Comparison of ENCODE assay signal across 11 cellular contexts in genomic region chr10:42951486-42952251, GRCh38.
DNase-seq lines count a peak whose midpoint lies in the region; ATAC-seq, FAIRE-seq and TF ChIP-seq lines count a peak whose summit lies in the region.
"Had no signal": no experiment of that assay in that cellular context is flagged by ENCODE, and none has a peak within 500 bp of the region (broad histone marks: within the 10 kb centered on the region; RNA-seq: fewer than 3 reads in every experiment).

No MANE protein-coding gene starts in this region.

- H3K4me1 ChIP-seq in ES-I3 (ENCODE audit: insufficient read depth, low read length) (peaks cover 7% of the 10 kb centered on the region), right cardiac atrium (ENCODE audit: control insufficient read depth, insufficient read depth, low read length) (no peaks in the 10 kb centered on the region), pancreas (no peaks in the 10 kb centered on the region)
- H3K4me1 ChIP-seq: HAP-1 had no signal

- H3K9me3 ChIP-seq in ES-I3 (ENCODE audit: control insufficient read depth, insufficient read depth, low read length) (no peaks in the 10 kb centered on the region), right cardiac atrium (ENCODE audit: control insufficient read depth, low read length) (no peaks in the 10 kb centered on the region), pancreas (no peaks in the 10 kb centered on the region)
- H3K9me3 ChIP-seq: HAP-1 had no signal

- H3K9me3 Mint-ChIP-seq in activated naive CD4-positive, alpha-beta T cell treated with anti-CD3 and anti-CD28 coated beads, Interleukin-2, amount 10 ng/mL, durations not matched to agents 7 days and 5 days, result no peaks in the 10 kb centered on the region

- no peak for TF ChIP-seq CTCF in pancreas (IDR thresholded peaks at IDR 0.05)

- no peaks in the 10 kb centered on the region for H3K4me1 Mint-ChIP-seq in activated naive CD4-positive, alpha-beta T cell treated with anti-CD3 and anti-CD28 coated beads, Interleukin-2, amount 10 ng/mL, durations not matched to agents 7 days and 5 days
- H3K4me1 Mint-ChIP-seq: CD8-positive, alpha-beta memory T cell had no signal

- ATAC-seq in right cardiac atrium, result peak; percentile 44 to 70
- peak; percentile 82 to 87 (median 84) for ATAC-seq in pancreas
- no peak for ATAC-seq in GM18870 (IDR thresholded peaks at IDR 0.05; ENCODE audit: unreplicated experiment)

- no peak overlapping the region for H3K4me3 Mint-ChIP-seq in activated naive CD4-positive, alpha-beta T cell treated with anti-CD3 and anti-CD28 coated beads, Interleukin-2, amount 10 ng/mL, durations not matched to agents 7 days and 5 days
- H3K4me3 Mint-ChIP-seq: CD8-positive, alpha-beta memory T cell had no signal

- no peaks in the 10 kb centered on the region for H3K36me3 Mint-ChIP-seq in activated naive CD4-positive, alpha-beta T cell treated with anti-CD3 and anti-CD28 coated beads, Interleukin-2, amount 10 ng/mL, durations not matched to agents 7 days and 5 days
- H3K36me3 Mint-ChIP-seq: CD8-positive, alpha-beta memory T cell had no signal

- H3K4me3 ChIP-seq in right cardiac atrium (ENCODE audit: low read length) (no peak overlapping the region), pancreas (peak overlapping the region in 2 of 4 donors; percentile 21 to 35)
- H3K4me3 ChIP-seq: HAP-1 had no signal

- H3K27me3 Mint-ChIP-seq in activated naive CD4-positive, alpha-beta T cell treated with anti-CD3 and anti-CD28 coated beads, Interleukin-2, amount 10 ng/mL, durations not matched to agents 7 days and 5 days, result peaks cover 23% of the 10 kb centered on the region

- peak overlapping the region; percentile 34; the same call in 1 of the 2 replicates for H3K9ac ChIP-seq in ES-I3 (ENCODE audit: low read depth, low read length)

- H3K36me3 ChIP-seq in ES-I3 (ENCODE audit: insufficient read depth, low read length) (no peaks in the 10 kb centered on the region), pancreas (no peaks in the 10 kb centered on the region)
- H3K36me3 ChIP-seq: HAP-1 had no signal

- intact Hi-C loops in right cardiac atrium (cut with DNase I) (no loop called here), pancreas (cut with DNase I) (no loop called here)

- FAIRE-seq in pancreas (lab: Jason Lieb, UNC), result no peak

- H3K27ac ChIP-seq in right cardiac atrium (ENCODE audit: low read length) (no peak overlapping the region), pancreas (peak overlapping the region in 3 of 4 donors; percentile 16 to 61 (median 50))

- WGBS in right cardiac atrium, result 12% methylated on average over 39 of the region's 39 CpGs
- WGBS in pancreas, 2 donors, result 5 to 7% methylated on average over 35 to 39 of the region's 39 CpGs

- CTCF ChIA-PET in activated naive CD4-positive, alpha-beta T cell treated with anti-CD3 and anti-CD28 coated beads, Interleukin-2, amount 10 ng/mL, durations not matched to agents 7 days and 5 days (lab: Charles Lee), result no interaction called here

- DNase-seq in activated CD8-positive, alpha-beta memory T cell treated with anti-CD3 and anti-CD28 coated beads for 24 hours, result peak; percentile 44
- DNase-seq in right cardiac atrium (peak in 2 of 3 donors; percentile 42 to 69), pancreas (peak; percentile 42 to 78 (median 62)), NCI-H187 treated with DMSO at 0.1 percent for 48 hours (lab: John Stamatoyannopoulos, UW) (no peak), Kasumi-1 (lab: John Stamatoyannopoulos, UW) (no peak)
- DNase-seq in activated naive CD4-positive, alpha-beta T cell treated with anti-CD3 and anti-CD28 coated beads, Interleukin-2, amount 10 ng/mL, durations not matched to agents 7 days and 5 days, result no peak
- DNase-seq: CD8-positive, alpha-beta memory T cell; NCI-H446 treated with DMSO at 0.1 percent for 48 hours had no signal

- no peaks in the 10 kb centered on the region for H3K27me3 ChIP-seq in right cardiac atrium (ENCODE audit: control insufficient read depth, insufficient read depth)
- peaks cover 0 to 3% (median 0%) of the 10 kb centered on the region in 4 donors for H3K27me3 ChIP-seq in pancreas

- no peak overlapping the region for H3K27ac Mint-ChIP-seq in activated naive CD4-positive, alpha-beta T cell treated with anti-CD3 and anti-CD28 coated beads, Interleukin-2, amount 10 ng/mL, durations not matched to agents 7 days and 5 days
- H3K27ac Mint-ChIP-seq: CD8-positive, alpha-beta memory T cell had no signal

Comparison
In these comparisons a context has a peak if more than half of its experiments do, and no peak if none do; other contexts are left out.
1. DNase-seq: peak in activated CD8-positive, alpha-beta memory T cell treated with anti-CD3 and anti-CD28 coated beads for 24 hours (single experiment), right cardiac atrium (2 of 3) and pancreas (6 of 6); none in activated naive CD4-positive, alpha-beta T cell treated with anti-CD3 and anti-CD28 coated beads, Interleukin-2, amount 10 ng/mL, durations not matched to agents 7 days and 5 days (single experiment), NCI-H187 treated with DMSO at 0.1 percent for 48 hours (single experiment) and Kasumi-1 (0 of 2).